Comparison of ENCODE assay signal across 11 cellular contexts in genomic region chr9:111909444-111909843, GRCh38. TPM values are rescaled to one million over a fixed set of nuclear protein-coding genes. Genes with fewer than 3 reads are reported as not detected.
DNase-seq lines count a peak whose midpoint lies in the region; ATAC-seq, FAIRE-seq and TF ChIP-seq lines count a peak whose summit lies in the region.
"Had no signal": no experiment of that assay in that cellular context is flagged by ENCODE, and none has a peak within 500 bp of the region (broad histone marks: within the 10 kb centered on the region; RNA-seq: fewer than 3 reads in every experiment).

No MANE protein-coding gene starts in this region.

- no peak overlapping the region for H2BK120ac ChIP-seq in H9 (ENCODE audit: low read depth, low read length, poor library complexity, severe bottlenecking)

- H4K91ac ChIP-seq in H9 (ENCODE audit: insufficient read length, low read depth, low read length), result no peak overlapping the region

- H2BK15ac ChIP-seq in H9 (ENCODE audit: low read depth, low read length), result no peak overlapping the region

- no peak for TF ChIP-seq EP300 in K562 (IDR thresholded peaks at IDR 0.05; ENCODE audit: low read length)

- H4K20me1 ChIP-seq in K562 (replicated peaks; ENCODE audit: control insufficient read depth, insufficient read depth, low read length), result peaks cover 30% of the 10 kb centered on the region
- no peaks in the 10 kb centered on the region for H4K20me1 ChIP-seq in H9 (ENCODE audit: control insufficient read depth, insufficient read depth, insufficient read length)

- H2BK12ac ChIP-seq in H9 (ENCODE audit: insufficient read length, low read depth, low read length), result no peak overlapping the region

- intact Hi-C loops in K562 (cut with micrococcal nuclease), result loop anchor here (10.0 kb wide), 1 partner anchor 445 kb away; no protein-coding TSS in a partner anchor
- intact Hi-C loops in upper lobe of right lung (cut with DNase I), result no loop called here
- intact Hi-C loops in sciatic nerve (cut with DNase I), result no loop called here

- 44% methylated on average over 3 of the region's 3 CpGs for WGBS in K562 (ENCODE audit: insufficient coverage, low coverage, missing lambda C conversion rate)
- no CpG with 5 or more reads among the region's 3 CpGs for WGBS in H9 (ENCODE audit: extremely low coverage, insufficient read length, low lambda C conversion rate)

- H3K79me2 ChIP-seq in K562 (ENCODE audit: control insufficient read depth, insufficient read depth, low read length) (peaks cover 98% of the 10 kb centered on the region), H9 (ENCODE audit: insufficient read depth, low read length) (peaks cover 27% of the 10 kb centered on the region; the same call in 1 of the 2 replicates)

- peaks cover 11 to 24% of the 10 kb centered on the region in 2 experiments; a peak in 3 of 5 replicates for H3K4me1 ChIP-seq in K562 (replicated peaks in 1 of 2; ENCODE audit: control insufficient read depth in 2 of 2, insufficient read depth in 2 of 2, low read length in 2 of 2)
- peaks cover 50% of the 10 kb centered on the region for H3K4me1 ChIP-seq in upper lobe of right lung
- H3K4me1 ChIP-seq in H9 (ENCODE audit: insufficient read depth, low read length), result no peaks in the 10 kb centered on the region
- peaks cover 3% of the 10 kb centered on the region; the same call in 1 of the 2 replicates for H3K4me1 ChIP-seq in BE2C

- H3K4ac ChIP-seq in H9 (ENCODE audit: low read depth, low read length), result no peak overlapping the region

- peak overlapping the region; percentile 86 for H3K27ac Mint-ChIP-seq in activated T-cell treated with anti-CD3 and anti-CD28 coated beads, Interleukin-2, amount 50 U/mL, for 72 hours
- no peak overlapping the region for H3K27ac Mint-ChIP-seq in H9

- no peak overlapping the region for H4K8ac ChIP-seq in H9 (replicated peaks; ENCODE audit: insufficient read length, low read depth, low read length)

- H3K27me3 Mint-ChIP-seq in activated T-cell treated with anti-CD3 and anti-CD28 coated beads, Interleukin-2, amount 50 U/mL, for 72 hours (ENCODE audit: low read depth), result no peaks in the 10 kb centered on the region
- no peaks in the 10 kb centered on the region for H3K27me3 Mint-ChIP-seq in H9 (ENCODE audit: low read depth)

- H3K4me3 ChIP-seq in K562 (no peak overlapping the region), upper lobe of right lung (no peak overlapping the region), BE2C (ENCODE audit: low read depth, low read length) (no peak overlapping the region)
- H3K4me3 ChIP-seq: ascending aorta had no signal

- no peak for FAIRE-seq in K562 (lab: Jason Lieb, UNC)

- H3K9me3 ChIP-seq in K562 (replicated peaks; ENCODE audit: control insufficient read depth, insufficient read depth, low read depth, low read length) (no peaks in the 10 kb centered on the region), upper lobe of right lung (no peaks in the 10 kb centered on the region), H9 (ENCODE audit: control insufficient read depth, low read depth, low read length) (no peaks in the 10 kb centered on the region), BE2C (no peaks in the 10 kb centered on the region)
- H3K9me3 ChIP-seq: ascending aorta had no signal

- ATAC-seq in activated T-cell treated with anti-CD3 and anti-CD28 coated beads, Interleukin-2, amount 50 U/mL, for 72 hours (replicated peaks in 1 of 2), result peak in 1 of 2 donors; percentile 23
- peak; percentile 47 for ATAC-seq in HG03095 (IDR thresholded peaks at IDR 0.05; ENCODE audit: unreplicated experiment)
- peak; percentile 45 for ATAC-seq in K562
- peak; percentile 82 for ATAC-seq in upper lobe of right lung
- ATAC-seq in sciatic nerve, result no peak
- ATAC-seq: left lobe of liver had no signal

- H3K14ac ChIP-seq in H9 (ENCODE audit: insufficient read depth, low read length), result no peak overlapping the region

- peak overlapping the region; percentile 45 to 56 for H3K4me3 Mint-ChIP-seq in activated T-cell treated with anti-CD3 and anti-CD28 coated beads, Interleukin-2, amount 50 U/mL, for 72 hours
- H3K4me3 Mint-ChIP-seq in H9, result no peak overlapping the region

- POLR2A ChIA-PET in K562 (lab: Yijun Ruan, JAX), result interaction anchor here (0.6 to 1.3 kb wide), 5 partner anchors 11 to 167 kb away, joined by 3 to 6 read pairs (median 3); no protein-coding TSS in a partner anchor

- no peaks in the 10 kb centered on the region for H3K9me3 Mint-ChIP-seq in activated T-cell treated with anti-CD3 and anti-CD28 coated beads, Interleukin-2, amount 50 U/mL, for 72 hours
- H3K9me3 Mint-ChIP-seq in H9, result no peaks in the 10 kb centered on the region

- H3K9ac ChIP-seq in K562 (ENCODE audit: insufficient read depth in 1 of 2, low read depth in 2 of 2, low read length in 2 of 2) (no peak overlapping the region), H9 (ENCODE audit: extremely low read depth, insufficient read length, low read length) (no peak overlapping the region)

- TF ChIP-seq POLR2A in K562 (conservative IDR thresholded peaks at IDR 0.05), result no peak

- H3K23ac ChIP-seq in H9 (ENCODE audit: insufficient read length, low read depth, low read length), result no peak overlapping the region

- no peak overlapping the region for H3K56ac ChIP-seq in H9 (ENCODE audit: insufficient read length, low read depth, low read length)

- CTCF ChIA-PET in K562 (lab: Yijun Ruan, JAX; ENCODE audit: low intra/inter-chr PET ratio), result no interaction called here

- no peaks in the 10 kb centered on the region for H3K23me2 ChIP-seq in H9 (ENCODE audit: insufficient read length, low read depth, low read length, poor library complexity, severe bottlenecking)

- H3K27me3 ChIP-seq in K562 (ENCODE audit: control insufficient read depth in 2 of 2, insufficient read depth in 2 of 2, low read length in 2 of 2) (no peaks in the 10 kb centered on the region), upper lobe of right lung (no peaks in the 10 kb centered on the region), H9 (ENCODE audit: insufficient read depth, low read length) (no peaks in the 10 kb centered on the region), BE2C (no peaks in the 10 kb centered on the region)
- H3K27me3 ChIP-seq: ascending aorta had no signal

- H3K4me2 ChIP-seq in K562 (ENCODE audit: insufficient read depth, low read length) (no peak overlapping the region), H9 (ENCODE audit: insufficient read depth, insufficient read length, low read length) (no peak overlapping the region)

- no peak for TF ChIP-seq CTCF in K562 (IDR thresholded peaks at IDR 0.05 in 2 of 3, conservative IDR thresholded peaks at IDR 0.05 in 1 of 3; ENCODE audit: insufficient read depth in 2 of 3, low read depth in 1 of 3, low read length in 3 of 3)
- no peak for TF ChIP-seq CTCF in upper lobe of right lung (IDR thresholded peaks at IDR 0.05)
- TF ChIP-seq CTCF in H9 (conservative IDR thresholded peaks at IDR 0.05), result no peak
- no peak for TF ChIP-seq CTCF in BE2C (IDR thresholded peaks at IDR 0.05; ENCODE audit: low read depth, low read length)

- peaks cover 3% of the 10 kb centered on the region in 2 donors for H3K36me3 Mint-ChIP-seq in activated T-cell treated with anti-CD3 and anti-CD28 coated beads, Interleukin-2, amount 50 U/mL, for 72 hours (ENCODE audit: insufficient read depth in 2 of 2)
- H3K36me3 Mint-ChIP-seq in H9 (ENCODE audit: insufficient read depth in 1 of 3, low read depth in 3 of 3), result peaks cover 0 to 7% (median 4%) of the 10 kb centered on the region in 3 experiments; a peak in 4 of 7 replicates

- H3K18ac ChIP-seq in H9 (ENCODE audit: insufficient read length, low read depth, low read length), result no peak overlapping the region

- H2AFZ ChIP-seq in K562 (ENCODE audit: low read depth, low read length) (no peak overlapping the region), H9 (ENCODE audit: low read length) (no peak overlapping the region)

- no peak overlapping the region for H2BK20ac ChIP-seq in H9 (ENCODE audit: low read depth, low read length, poor library complexity, severe bottlenecking)

- H3K4me1 Mint-ChIP-seq in activated T-cell treated with anti-CD3 and anti-CD28 coated beads, Interleukin-2, amount 50 U/mL, for 72 hours (ENCODE audit: low read depth), result peaks cover 87% of the 10 kb centered on the region
- H3K4me1 Mint-ChIP-seq in H9, result peaks cover 6 to 7% of the 10 kb centered on the region in 2 experiments

- no peak overlapping the region for H2BK5ac ChIP-seq in H9 (ENCODE audit: insufficient read length, low read length)

- H4K5ac ChIP-seq in H9 (ENCODE audit: insufficient read length, low read depth, low read length), result no peak overlapping the region

- H3K27ac ChIP-seq in K562 (ENCODE audit: extremely low read depth, low read depth, low read length), result no peak overlapping the region
- no peak overlapping the region for H3K27ac ChIP-seq in upper lobe of right lung
- no peak overlapping the region for H3K27ac ChIP-seq in H9 (ENCODE audit: insufficient read length, low read depth, low read length)
- H3K27ac ChIP-seq: ascending aorta had no signal

- no peak for DNase-seq in activated T-cell treated with anti-CD3 and anti-CD28 coated beads, Interleukin-2, amount 50 U/mL, for 72 hours
- no peak for DNase-seq in activated T-cell treated with anti-CD3 and anti-CD28 coated beads, Interleukin-2, amount 50 U/mL, for 1 hour
- DNase-seq in K562 (ENCODE audit: extremely low read depth in 1 of 4, low spot score in 3 of 4) (peak in 1 of 4 experiments; percentile 16), upper lobe of right lung (no peak), H9 (no peak), BE2C (no peak), sciatic nerve (ENCODE audit: low spot score) (no peak)
- DNase-seq: activated CD4-positive, CD25-positive, alpha-beta regulatory T cell treated with anti-CD3 and anti-CD28 coated beads, Interleukin-2, amount 50 U/mL, for 72 hours had no signal

- no peak overlapping the region for H2AK5ac ChIP-seq in H9 (ENCODE audit: insufficient read length, low read length)

- peaks cover 14% of the 10 kb centered on the region for H3K79me1 ChIP-seq in H9 (ENCODE audit: insufficient read depth, low read depth, low read length, poor library complexity, severe bottlenecking)

- no peaks in the 10 kb centered on the region for H3K9me1 ChIP-seq in K562 (ENCODE audit: control insufficient read depth, insufficient read depth, low read length)

- no peak overlapping the region for H3T11ph ChIP-seq in H9 (ENCODE audit: low read length)

- no peak for TF ChIP-seq RAD21 in K562 (CRISPR knock-in tag; conservative IDR thresholded peaks at IDR 0.05 in 1 of 2, IDR thresholded peaks at IDR 0.05 in 1 of 2)

- H3K36me3 ChIP-seq in K562 (ENCODE audit: control insufficient read depth, insufficient read depth, low read length), result peaks cover 14% of the 10 kb centered on the region
- H3K36me3 ChIP-seq in upper lobe of right lung, result no peaks in the 10 kb centered on the region
- H3K36me3 ChIP-seq in BE2C, result peaks cover 3% of the 10 kb centered on the region; the same call in 1 of the 2 replicates
- H3K36me3 ChIP-seq: ascending aorta had no signal

- in situ Hi-C loops in K562 (cut with MboI), result no loop called here

- BruUV-seq in K562 (replicated peaks; lab: Mats Ljungman, UMichigan), result no TSS peak

RNA-seq across cellular contexts. Expression of gene UGCG, which starts 12.8 kb away (rescaled TPM):
- 10 to 100 TPM; 11.7 to 15.1 TPM for total RNA-seq in activated T-cell treated with anti-CD3 and anti-CD28 coated beads, Interleukin-2, amount 50 U/mL, for 72 hours
- total RNA-seq in K562 (2011; cell fraction: chromatin; rRNA removed; ENCODE audit: low replicate concordance), result 44.9 and 109 TPM in 2 replicates
- total RNA-seq in K562 (2011; cell fraction: nucleolus; rRNA removed), result 33.4 and 39.1 TPM in 2 replicates
- 72.1 and 87.3 TPM in 2 replicates for total RNA-seq in K562 (2011; cell fraction: nucleoplasm; rRNA removed)
- total RNA-seq in K562 (2014; rRNA removed), result 21.6 and 22.2 TPM in 2 replicates
- 37.9 and 44.3 TPM in 2 replicates for total RNA-seq in K562 (2014; rRNA removed; fragmentation: Illumina TruSeq; extraction: Trizol)
- 26.2 and 26.6 TPM in 2 replicates for total RNA-seq in K562 (2015; rRNA removed; fragmentation: Illumina TruSeq; extraction: Trizol)
- 29.5 and 30.2 TPM in 2 replicates for total RNA-seq in K562 (2021)
- 31.3 and 40.3 TPM in 2 replicates for polyA plus RNA-seq in K562 (2011; rRNA removed)
- 8.2 and 17.8 TPM in 2 replicates for polyA plus RNA-seq in K562 (2011; cell fraction: cytosol; rRNA removed)
- polyA plus RNA-seq in K562 (2011; cell fraction: nucleus; rRNA removed), result 15.1 and 24.8 TPM in 2 replicates
- 10.1 and 14.4 TPM in 2 replicates for polyA plus RNA-seq in K562 (2012)
- 18.6 and 20.0 TPM in 2 replicates for polyA plus RNA-seq in K562 (2014; fragmentation: Illumina TruSeq; extraction: Trizol)
- 10 to 100 TPM; 29.2 to 31.9 TPM for polyA plus RNA-seq in K562 (2014; fragmentation: Nextera tagmentation; extraction: Ambion mirVana)
- 20.8 and 24.3 TPM in 2 replicates for polyA plus RNA-seq in K562 (2014; rRNA removed)
- 55.0 and 55.6 TPM in 2 replicates for polyA minus RNA-seq in K562 (2011; rRNA and poly(A)+ RNA removed)
- 35.7 and 38.8 TPM in 2 replicates for polyA minus RNA-seq in K562 (2011; cell fraction: cytosol; rRNA and poly(A)+ RNA removed)
- 20.1 and 44.8 TPM in 2 replicates for polyA minus RNA-seq in K562 (2011; cell fraction: nucleus; rRNA and poly(A)+ RNA removed)
- 50.7 TPM for total RNA-seq in upper lobe of right lung
- total RNA-seq in H9 (2021), result 23.3 and 23.8 TPM in 2 replicates
- 8.2 TPM for polyA plus RNA-seq in BE2C (2012; ENCODE audit: insufficient read depth, insufficient read length, low read depth)
- total RNA-seq in sciatic nerve, result 69.0 TPM

Comparison
In these comparisons a context has a peak if more than half of its experiments do, and no peak if none do; other contexts are left out.
1. H3K4me3 Mint-ChIP-seq: peak in activated T-cell treated with anti-CD3 and anti-CD28 coated beads, Interleukin-2, amount 50 U/mL, for 72 hours (2 of 2); none in H9 (0 of 2).